8 cellular contexts compared by ENCODE assay signal in genomic region chr6:42049116-42049809, GRCh38. TPM values are rescaled to one million over a fixed set of nuclear protein-coding genes. Genes with fewer than 3 reads are reported as not detected.
DNase-seq lines count a peak whose midpoint lies in the region; ATAC-seq and TF ChIP-seq lines count a peak whose summit lies in the region.

No MANE protein-coding gene starts in this region.

- H3K27ac ChIP-seq in SJSA1 = no peak overlapping the region
- H3K27ac ChIP-seq in esophagus muscularis mucosa (replicated peaks in 1 of 4) = peak overlapping the region; percentile 91 to 96 (median 94)
- peak overlapping the region; percentile 90 to 92 for H3K27ac ChIP-seq in prostate gland

- intact Hi-C loops in esophagus muscularis mucosa (cut with DNase I) (no loop called here), prostate gland (cut with DNase I) (no loop called here)

- DNase-seq in SJSA1 (ENCODE audit: low read depth in 1 of 2, low spot score in 2 of 2) (no peak), esophagus muscularis mucosa (ENCODE audit: extremely low spot score) (no peak), prostate gland (ENCODE audit: low spot score) (peak; percentile 15), SHP77 (lab: John Stamatoyannopoulos, UW) (no peak), A172 (ENCODE audit: low spot score) (no peak)

- ATAC-seq in HG02870 (IDR thresholded peaks at IDR 0.05; ENCODE audit: unreplicated experiment) = no peak
- no peak for ATAC-seq in GM21423 (IDR thresholded peaks at IDR 0.05; ENCODE audit: unreplicated experiment)

- H3K4me1 ChIP-seq in SJSA1 (replicated peaks) (peaks cover 23% of the 10 kb centered on the region), esophagus muscularis mucosa (peaks cover 66 to 87% (median 79%) of the 10 kb centered on the region in 4 donors), prostate gland (replicated peaks) (peaks cover 29% of the 10 kb centered on the region)

- H3K36me3 ChIP-seq in SJSA1 (peaks cover 21% of the 10 kb centered on the region), esophagus muscularis mucosa (peaks cover 6 to 25% (median 22%) of the 10 kb centered on the region in 4 donors), prostate gland (no peaks in the 10 kb centered on the region)

- no peak for TF ChIP-seq CTCF in esophagus muscularis mucosa (IDR thresholded peaks at IDR 0.05)
- TF ChIP-seq CTCF in prostate gland (IDR thresholded peaks at IDR 0.05) = no peak

- TF ChIP-seq EP300 in esophagus muscularis mucosa (IDR thresholded peaks at IDR 0.05) = no peak

- H3K4me3 ChIP-seq in GM08714 (ENCODE audit: low read length) (peak overlapping the region; percentile 54; the same call in 1 of the 2 replicates), SJSA1 (peak overlapping the region; percentile 53), esophagus muscularis mucosa (peak overlapping the region; percentile 78 to 92 (median 84)), prostate gland (peak overlapping the region; percentile 72 to 77)

- TF ChIP-seq POLR2A in esophagus muscularis mucosa (IDR thresholded peaks at IDR 0.05; ENCODE audit: low read depth) (no peak), prostate gland (IDR thresholded peaks at IDR 0.05) (no peak)

- WGBS in esophagus muscularis mucosa = 60% methylated on average over 36 of the region's 36 CpGs
- 54% methylated on average over 36 of the region's 36 CpGs for WGBS in prostate gland

- no peaks in the 10 kb centered on the region for H3K9me3 ChIP-seq in SJSA1 (replicated peaks)
- H3K9me3 ChIP-seq in esophagus muscularis mucosa = no peaks in the 10 kb centered on the region
- no peaks in the 10 kb centered on the region for H3K9me3 ChIP-seq in prostate gland

- H3K27me3 ChIP-seq in SJSA1 (replicated peaks) (no peaks in the 10 kb centered on the region), esophagus muscularis mucosa (no peaks in the 10 kb centered on the region), prostate gland (replicated peaks; ENCODE audit: insufficient read depth) (no peaks in the 10 kb centered on the region)

RNA-seq across cellular contexts. Expression of gene TAF8, which starts 1.1 kb away (rescaled TPM):
- total RNA-seq in SJSA1 (2014; rRNA removed; shearing (Covaris generic)) = 5.0 and 12.2 TPM in 2 replicates
- total RNA-seq in esophagus muscularis mucosa (10 to 100 TPM; 16.7 to 35.2 (median 25.9) TPM), prostate gland (10 to 100 TPM; 35.4 to 42.5 TPM)
- 14.5 and 20.4 TPM in 2 replicates for total RNA-seq in A172 (2014; rRNA removed; shearing (Covaris generic))
